1 cellular context compared by ENCODE assay signal in the genomic region with DNA sequence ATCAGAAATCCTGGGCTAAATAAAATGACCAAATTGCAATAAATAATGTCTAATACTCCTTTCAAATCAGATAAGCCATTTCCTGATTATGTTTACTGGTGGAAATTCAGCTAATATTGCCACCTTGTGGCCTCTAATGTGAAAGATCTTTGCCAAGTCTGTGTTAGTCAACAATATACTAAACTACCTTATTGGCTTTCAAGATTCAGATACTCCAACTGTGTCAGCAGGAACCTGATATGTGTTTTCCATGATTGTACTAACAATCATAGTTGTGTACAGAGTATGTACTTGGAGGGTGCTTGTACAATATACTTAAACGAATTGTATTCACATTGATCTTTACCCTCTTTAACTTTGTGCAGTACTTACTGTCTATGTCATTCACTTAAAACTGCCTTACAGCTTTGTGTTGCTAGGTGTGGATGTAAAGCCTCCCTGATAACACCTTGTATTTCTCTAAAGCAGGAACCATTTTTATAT.
TF ChIP-seq lines count a peak whose summit lies in the region.

No MANE protein-coding gene starts in this region.

TF ChIP-seq in HepG2, 621 proteins besides CTCF, POLR2A, EP300 and RAD21 (continued from another document):
- TF ChIP-seq, protein P1, sequence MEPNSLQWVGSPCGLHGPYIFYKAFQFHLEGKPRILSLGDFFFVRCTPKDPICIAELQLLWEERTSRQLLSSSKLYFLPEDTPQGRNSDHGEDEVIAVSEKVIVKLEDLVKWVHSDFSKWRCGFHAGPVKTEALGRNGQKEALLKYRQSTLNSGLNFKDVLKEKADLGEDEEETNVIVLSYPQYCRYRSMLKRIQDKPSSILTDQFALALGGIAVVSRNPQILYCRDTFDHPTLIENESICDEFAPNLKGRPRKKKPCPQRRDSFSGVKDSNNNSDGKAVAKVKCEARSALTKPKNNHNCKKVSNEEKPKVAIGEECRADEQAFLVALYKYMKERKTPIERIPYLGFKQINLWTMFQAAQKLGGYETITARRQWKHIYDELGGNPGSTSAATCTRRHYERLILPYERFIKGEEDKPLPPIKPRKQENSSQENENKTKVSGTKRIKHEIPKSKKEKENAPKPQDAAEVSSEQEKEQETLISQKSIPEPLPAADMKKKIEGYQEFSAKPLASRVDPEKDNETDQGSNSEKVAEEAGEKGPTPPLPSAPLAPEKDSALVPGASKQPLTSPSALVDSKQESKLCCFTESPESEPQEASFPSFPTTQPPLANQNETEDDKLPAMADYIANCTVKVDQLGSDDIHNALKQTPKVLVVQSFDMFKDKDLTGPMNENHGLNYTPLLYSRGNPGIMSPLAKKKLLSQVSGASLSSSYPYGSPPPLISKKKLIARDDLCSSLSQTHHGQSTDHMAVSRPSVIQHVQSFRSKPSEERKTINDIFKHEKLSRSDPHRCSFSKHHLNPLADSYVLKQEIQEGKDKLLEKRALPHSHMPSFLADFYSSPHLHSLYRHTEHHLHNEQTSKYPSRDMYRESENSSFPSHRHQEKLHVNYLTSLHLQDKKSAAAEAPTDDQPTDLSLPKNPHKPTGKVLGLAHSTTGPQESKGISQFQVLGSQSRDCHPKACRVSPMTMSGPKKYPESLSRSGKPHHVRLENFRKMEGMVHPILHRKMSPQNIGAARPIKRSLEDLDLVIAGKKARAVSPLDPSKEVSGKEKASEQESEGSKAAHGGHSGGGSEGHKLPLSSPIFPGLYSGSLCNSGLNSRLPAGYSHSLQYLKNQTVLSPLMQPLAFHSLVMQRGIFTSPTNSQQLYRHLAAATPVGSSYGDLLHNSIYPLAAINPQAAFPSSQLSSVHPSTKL (CRISPR knock-in tag; IDR thresholded peaks at IDR 0.05), result peak; percentile 0; the same call in 1 of the 2 replicates
- TF ChIP-seq ZNF7 (CRISPR knock-in tag; IDR thresholded peaks at IDR 0.05) (no peak), STAG1 (CRISPR knock-in tag; IDR thresholded peaks at IDR 0.05) (peak; percentile 83), SMYD3 (CRISPR knock-in tag; IDR thresholded peaks at IDR 0.05) (0 out of 2 replicates have a peak, but pooled peaks have one; percentile 47), ZMAT3 (CRISPR knock-in tag; conservative IDR thresholded peaks at IDR 0.05) (no peak), SNAPC2 (CRISPR knock-in tag; IDR thresholded peaks at IDR 0.05) (0 out of 2 replicates have a peak, but pooled peaks have one; percentile 56), EED (CRISPR knock-in tag; IDR thresholded peaks at IDR 0.05) (no peak), ZNF678 (CRISPR knock-in tag; IDR thresholded peaks at IDR 0.05) (no peak), MIXL1 (CRISPR knock-in tag; IDR thresholded peaks at IDR 0.05) (0 out of 2 replicates have a peak, but pooled peaks have one; percentile 41), SMC3 (IDR thresholded peaks at IDR 0.05; ENCODE audit: low read length) (peak; percentile 63), TAF1 (CRISPR knock-in tag; IDR thresholded peaks at IDR 0.05) (no peak), NFRKB (IDR thresholded peaks at IDR 0.05) (no peak), PPARG (CRISPR knock-in tag; conservative IDR thresholded peaks at IDR 0.05) (0 out of 2 replicates have a peak, but pooled peaks have one; percentile 12)
- TF ChIP-seq, protein P2, sequence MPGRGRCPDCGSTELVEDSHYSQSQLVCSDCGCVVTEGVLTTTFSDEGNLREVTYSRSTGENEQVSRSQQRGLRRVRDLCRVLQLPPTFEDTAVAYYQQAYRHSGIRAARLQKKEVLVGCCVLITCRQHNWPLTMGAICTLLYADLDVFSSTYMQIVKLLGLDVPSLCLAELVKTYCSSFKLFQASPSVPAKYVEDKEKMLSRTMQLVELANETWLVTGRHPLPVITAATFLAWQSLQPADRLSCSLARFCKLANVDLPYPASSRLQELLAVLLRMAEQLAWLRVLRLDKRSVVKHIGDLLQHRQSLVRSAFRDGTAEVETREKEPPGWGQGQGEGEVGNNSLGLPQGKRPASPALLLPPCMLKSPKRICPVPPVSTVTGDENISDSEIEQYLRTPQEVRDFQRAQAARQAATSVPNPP (CRISPR knock-in tag; IDR thresholded peaks at IDR 0.05), result 0 out of 2 replicates have a peak, but pooled peaks have one; percentile 35
- TF ChIP-seq, protein P3, sequence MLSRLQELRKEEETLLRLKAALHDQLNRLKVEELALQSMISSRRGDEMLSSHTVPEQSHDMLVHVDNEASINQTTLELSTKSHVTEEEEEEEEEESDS (CRISPR knock-in tag; IDR thresholded peaks at IDR 0.05; ENCODE audit: borderline replicate concordance), result 0 out of 2 replicates have a peak, but pooled peaks have one; percentile 30
